ENCODE assay signal across 1 cellular context in genomic region chr3:139204756-139205155, GRCh38.
TF ChIP-seq lines count a peak whose summit lies in the region.

No MANE protein-coding gene starts in this region.

TF ChIP-seq in K562, 482 proteins besides CTCF, POLR2A, EP300 and RAD21 (continued from another document):
- TF ChIP-seq RREB1 (CRISPR knock-in tag; IDR thresholded peaks at IDR 0.05), result no peak
- TF ChIP-seq CBX3 (IDR thresholded peaks at IDR 0.05; ENCODE audit: borderline replicate concordance in 1 of 2, low read length in 2 of 2), result no peak
- no peak for TF ChIP-seq SMARCB1 (IDR thresholded peaks at IDR 0.05; ENCODE audit: insufficient read length, low read depth)
- TF ChIP-seq CBX1 (IDR thresholded peaks at IDR 0.05; ENCODE audit: low read depth), result no peak
- no peak for TF ChIP-seq MAZ (CRISPR knock-in tag; conservative IDR thresholded peaks at IDR 0.05 in 1 of 2, IDR thresholded peaks at IDR 0.05 in 1 of 2)
- no peak for TF ChIP-seq POLR3G (IDR thresholded peaks at IDR 0.05; ENCODE audit: extremely low read depth, insufficient read length, insufficient replicate concordance)
- TF ChIP-seq NEUROD1 (IDR thresholded peaks at IDR 0.05; ENCODE audit: borderline replicate concordance, low read depth, low read length, partially characterized antibody), result no peak
- no peak for TF ChIP-seq ELK1 (CRISPR knock-in tag; IDR thresholded peaks at IDR 0.05)
- TF ChIP-seq NR2C2 (CRISPR knock-in tag; IDR thresholded peaks at IDR 0.05), result no peak
- TF ChIP-seq NR2C2 (tag; IDR thresholded peaks at IDR 0.05), result no peak
